In genomic region chr15:44595656-44596510, GRCh38 we compare ENCODE assay signal across 17 cellular contexts. TPM values are rescaled to one million over a fixed set of nuclear protein-coding genes. Genes with fewer than 3 reads are reported as not detected.
DNase-seq lines count a peak whose midpoint lies in the region; ATAC-seq, FAIRE-seq and TF ChIP-seq lines count a peak whose summit lies in the region.
"Had no signal": no experiment of that assay in that cellular context is flagged by ENCODE, and none has a peak within 500 bp of the region (broad histone marks: within the 10 kb centered on the region; RNA-seq: fewer than 3 reads in every experiment).

No MANE protein-coding gene starts in this region.

- TF ChIP-seq CTCF in CD4-positive, alpha-beta T cell (IDR thresholded peaks at IDR 0.05) = no peak
- no peak for TF ChIP-seq CTCF in H9 (conservative IDR thresholded peaks at IDR 0.05)

- no peak overlapping the region for H4K8ac ChIP-seq in H9 (replicated peaks; ENCODE audit: insufficient read length, low read depth, low read length)

- H3K4ac ChIP-seq in H9 (ENCODE audit: low read depth, low read length) = no peak overlapping the region

- no peak overlapping the region for H2AFZ ChIP-seq in H9 (ENCODE audit: low read length)

- H2BK5ac ChIP-seq in H9 (ENCODE audit: insufficient read length, low read length) = no peak overlapping the region

- no peak overlapping the region for H2BK12ac ChIP-seq in H9 (ENCODE audit: insufficient read length, low read depth, low read length)

- no peak overlapping the region for H3K18ac ChIP-seq in H9 (ENCODE audit: insufficient read length, low read depth, low read length)

- no peaks in the 10 kb centered on the region for H3K9me3 Mint-ChIP-seq in CD4-positive, alpha-beta T cell
- H3K9me3 Mint-ChIP-seq in T-helper 2 cell treated with Interferon-gamma antibody and Interleukin-4, amounts not matched to agents 5 μg/mL and 100 μg/mL, for 36 hours = no peaks in the 10 kb centered on the region
- H3K9me3 Mint-ChIP-seq in immature natural killer cell (no peaks in the 10 kb centered on the region), H9 (no peaks in the 10 kb centered on the region)

- no peak for DNase-seq in CD4-positive, alpha-beta T cell
- DNase-seq in GM19239 (ENCODE audit: insufficient read length, low spot score) (no peak), immature natural killer cell (no peak), H9 (no peak), amniotic stem cell (lab: John Stamatoyannopoulos, UW) (no peak), 8988T (no peak), HPDE6-E6E7 (ENCODE audit: extremely low spot score) (no peak)
- DNase-seq in T-helper 2 cell treated with Interferon-gamma antibody and Interleukin-4, amounts not matched to agents 5 μg/mL and 100 μg/mL, for 36 hours (ENCODE audit: low spot score) = no peak
- DNase-seq: activated CD8-positive, alpha-beta memory T cell treated with anti-CD3 and anti-CD28 coated beads for 24 hours; effector CD4-positive, alpha-beta T cell; NCI-H2171 treated with DMSO at 0.1 percent for 48 hours; stimulated activated CD4-positive, alpha-beta T cell treated with anti-CD3 and anti-CD28 coated beads, Interleukin-4, amount 100 ng/mL, for 1 hour; stimulated activated naive CD4-positive, alpha-beta T cell treated with Interleukin-2 at 50 U/mL for 16 hours had no signal

- H3K14ac ChIP-seq in H9 (ENCODE audit: insufficient read depth, low read length) = no peak overlapping the region

- no CpG with 5 or more reads among the region's 3 CpGs for WGBS in H9 (ENCODE audit: extremely low coverage, insufficient read length, low lambda C conversion rate)

- no peak overlapping the region for H3K9ac ChIP-seq in H9 (ENCODE audit: extremely low read depth, insufficient read length, low read length)

- H3K79me1 ChIP-seq in H9 (ENCODE audit: insufficient read depth, low read depth, low read length, poor library complexity, severe bottlenecking) = no peaks in the 10 kb centered on the region

- H3K4me1 Mint-ChIP-seq in CD4-positive, alpha-beta T cell (ENCODE audit: low read depth) = peaks cover 22% of the 10 kb centered on the region
- peaks cover 29% of the 10 kb centered on the region for H3K4me1 Mint-ChIP-seq in T-helper 2 cell treated with Interferon-gamma antibody and Interleukin-4, amounts not matched to agents 5 μg/mL and 100 μg/mL, for 36 hours (ENCODE audit: low read depth)
- H3K4me1 Mint-ChIP-seq in immature natural killer cell = no peaks in the 10 kb centered on the region
- no peaks in the 10 kb centered on the region for H3K4me1 Mint-ChIP-seq in H9

- no peak for ATAC-seq in CD4-positive, alpha-beta T cell (ENCODE audit: poor library complexity)

- intact Hi-C loops in CD4-positive, alpha-beta T cell (cut with DNase I, micrococcal nuclease) = loop anchor here in 1 of 2 experiments (10.0 kb wide), 1 partner anchor 69 kb away; the partner anchor contains the start of gene SPG11

- peak; percentile 78 for FAIRE-seq in GM19239 (lab: Jason Lieb, UNC)
- FAIRE-seq: frontal cortex, keratinocyte had no signal

- H2BK15ac ChIP-seq in H9 (ENCODE audit: low read depth, low read length) = no peak overlapping the region

- no peak overlapping the region for H4K91ac ChIP-seq in H9 (ENCODE audit: insufficient read length, low read depth, low read length)

- H3K27ac Mint-ChIP-seq in CD4-positive, alpha-beta T cell = peak overlapping the region; percentile 67
- H3K27ac Mint-ChIP-seq in T-helper 2 cell treated with Interferon-gamma antibody and Interleukin-4, amounts not matched to agents 5 μg/mL and 100 μg/mL, for 36 hours = peak overlapping the region; percentile 31
- peak overlapping the region; percentile 51 to 82 (median 71) for H3K27ac Mint-ChIP-seq in immature natural killer cell
- peak overlapping the region in 1 of 3 experiments; percentile 68; a peak in 2 of 7 replicates for H3K27ac Mint-ChIP-seq in H9

- H2BK120ac ChIP-seq in H9 (ENCODE audit: low read depth, low read length, poor library complexity, severe bottlenecking) = no peak overlapping the region

- peaks cover 60% of the 10 kb centered on the region for H3K36me3 Mint-ChIP-seq in CD4-positive, alpha-beta T cell (ENCODE audit: low read depth)
- H3K36me3 Mint-ChIP-seq in T-helper 2 cell treated with Interferon-gamma antibody and Interleukin-4, amounts not matched to agents 5 μg/mL and 100 μg/mL, for 36 hours (ENCODE audit: low read depth) = peaks cover 45% of the 10 kb centered on the region
- H3K36me3 Mint-ChIP-seq in immature natural killer cell = peaks cover 16 to 48% (median 21%) of the 10 kb centered on the region in 3 donors
- peaks cover 9 to 41% (median 40%) of the 10 kb centered on the region in 3 experiments; a peak in 6 of 7 replicates for H3K36me3 Mint-ChIP-seq in H9 (ENCODE audit: insufficient read depth in 1 of 3, low read depth in 3 of 3)

- H2BK20ac ChIP-seq in H9 (ENCODE audit: low read depth, low read length, poor library complexity, severe bottlenecking) = no peak overlapping the region

- H3K56ac ChIP-seq in H9 (ENCODE audit: insufficient read length, low read depth, low read length) = no peak overlapping the region

- no peak overlapping the region for H4K5ac ChIP-seq in H9 (ENCODE audit: insufficient read length, low read depth, low read length)

- no peaks in the 10 kb centered on the region for H3K79me2 ChIP-seq in H9 (ENCODE audit: insufficient read depth, low read length)

- H3K9me3 ChIP-seq in CD4-positive, alpha-beta T cell (ENCODE audit: control insufficient read depth, low read length) = no peaks in the 10 kb centered on the region
- H3K9me3 ChIP-seq in H9 (ENCODE audit: control insufficient read depth, low read depth, low read length) = no peaks in the 10 kb centered on the region
- H3K9me3 ChIP-seq: ascending aorta, right atrium auricular region had no signal

- H3T11ph ChIP-seq in H9 (ENCODE audit: low read length) = no peak overlapping the region

- H3K4me3 Mint-ChIP-seq in CD4-positive, alpha-beta T cell = no peak overlapping the region
- H3K4me3 Mint-ChIP-seq in T-helper 2 cell treated with Interferon-gamma antibody and Interleukin-4, amounts not matched to agents 5 μg/mL and 100 μg/mL, for 36 hours = no peak overlapping the region
- H3K4me3 Mint-ChIP-seq in immature natural killer cell (no peak overlapping the region), H9 (no peak overlapping the region)

- H4K20me1 ChIP-seq in H9 (ENCODE audit: control insufficient read depth, insufficient read depth, insufficient read length) = no peaks in the 10 kb centered on the region

- H3K27ac ChIP-seq in CD4-positive, alpha-beta T cell (ENCODE audit: low read depth, low read length) = no peak overlapping the region
- H3K27ac ChIP-seq in H9 (ENCODE audit: insufficient read length, low read depth, low read length) = no peak overlapping the region
- H3K27ac ChIP-seq: ascending aorta, right atrium auricular region had no signal

- CTCF ChIA-PET in CD4-positive, alpha-beta T cell (lab: Charles Lee) = interaction anchor here (1.2 kb wide), 1 partner anchor 17 kb away, joined by 3 read pairs; no protein-coding TSS in a partner anchor

- no peaks in the 10 kb centered on the region; the same call in 1 of the 2 replicates for H3K4me1 ChIP-seq in H9 (ENCODE audit: insufficient read depth, low read length)
- H3K4me1 ChIP-seq: ascending aorta, right atrium auricular region had no signal

- H3K23ac ChIP-seq in H9 (ENCODE audit: insufficient read length, low read depth, low read length) = no peak overlapping the region

- H2AK5ac ChIP-seq in H9 (ENCODE audit: insufficient read length, low read length) = no peak overlapping the region

- H3K23me2 ChIP-seq in H9 (ENCODE audit: insufficient read length, low read depth, low read length, poor library complexity, severe bottlenecking) = no peaks in the 10 kb centered on the region

- POLR2A ChIA-PET in CD4-positive, alpha-beta T cell (lab: Charles Lee) = interaction anchor here (1.1 to 3.1 kb wide), 2 partner anchors 67 to 133 kb away, joined by 3 to 17 read pairs; partner anchors contain the start of gene SPG11

- H3K4me2 ChIP-seq in H9 (ENCODE audit: insufficient read depth, insufficient read length, low read length) = no peak overlapping the region

- H3K27me3 ChIP-seq in CD4-positive, alpha-beta T cell (ENCODE audit: control insufficient read depth, insufficient read depth, low read length) = no peaks in the 10 kb centered on the region
- H3K27me3 ChIP-seq in H9 (ENCODE audit: insufficient read depth, low read length) = no peaks in the 10 kb centered on the region
- H3K27me3 ChIP-seq: ascending aorta, right atrium auricular region had no signal

- no peaks in the 10 kb centered on the region for H3K27me3 Mint-ChIP-seq in CD4-positive, alpha-beta T cell
- no peaks in the 10 kb centered on the region for H3K27me3 Mint-ChIP-seq in T-helper 2 cell treated with Interferon-gamma antibody and Interleukin-4, amounts not matched to agents 5 μg/mL and 100 μg/mL, for 36 hours (ENCODE audit: low read depth)
- H3K27me3 Mint-ChIP-seq in immature natural killer cell (ENCODE audit: low read depth in 3 of 3) (no peaks in the 10 kb centered on the region), H9 (ENCODE audit: low read depth) (no peaks in the 10 kb centered on the region)

RNA-seq across cellular contexts. Expression of gene EIF3J, which starts 58.9 kb away (rescaled TPM):
- total RNA-seq in CD4-positive, alpha-beta T cell = 10 to 100 TPM; 67.6 to 69.2 TPM
- polyA plus RNA-seq in immature natural killer cell = 10 to 100 TPM; 16.8 to 21.0 (median 19.4) TPM
- total RNA-seq in H9 (2021) = 114 and 129 TPM in 2 replicates
